Comparison of ENCODE assay signal across 23 cellular contexts in the genomic region with DNA sequence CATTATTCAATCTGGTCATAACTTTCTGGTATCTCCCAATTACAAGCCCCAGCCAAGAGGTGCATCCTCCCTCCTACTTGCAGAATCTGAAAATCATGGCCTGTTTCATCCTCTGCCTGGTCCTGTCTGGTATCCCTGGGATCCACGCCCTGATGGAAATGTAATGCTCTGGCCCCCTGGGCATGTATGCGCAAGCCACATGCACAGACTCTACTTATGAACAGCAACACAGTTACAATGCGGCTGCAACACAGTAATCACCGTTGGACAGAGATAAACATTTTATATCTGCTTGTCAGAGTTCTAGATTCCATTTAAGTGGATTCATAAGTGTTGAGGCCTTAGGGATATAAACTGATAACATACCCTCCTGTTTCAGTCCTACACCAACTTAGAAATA.
"Had no signal": no experiment of that assay in that cellular context is flagged by ENCODE, and none has a peak within 500 bp of the region (broad histone marks: within the 10 kb centered on the region; RNA-seq: fewer than 3 reads in every experiment).

No MANE protein-coding gene starts in this region.

- H3K9me3 ChIP-seq: colonic mucosa, esophagus muscularis mucosa, esophagus squamous epithelium, gastrocnemius medialis, gastroesophageal sphincter, heart left ventricle had no signal

- H3K4me1 ChIP-seq: colonic mucosa, esophagus muscularis mucosa, esophagus squamous epithelium, foreskin keratinocyte, gastrocnemius medialis, gastroesophageal sphincter, heart left ventricle had no signal

- H3K4me3 ChIP-seq: colonic mucosa, coronary artery, dorsolateral prefrontal cortex, esophagus muscularis mucosa, esophagus squamous epithelium, gastrocnemius medialis, gastroesophageal sphincter, heart left ventricle had no signal

- H3K27me3 ChIP-seq: colonic mucosa, dorsolateral prefrontal cortex, esophagus muscularis mucosa, esophagus squamous epithelium, foreskin keratinocyte, gastrocnemius medialis, gastroesophageal sphincter, heart left ventricle had no signal

- H3K4me3 Mint-ChIP-seq: dendritic cell treated with granulocyte-macrophage colony-stimulating factor and Interleukin-4, amounts not matched to agents 40 ng/mL and 50 ng/mL, for 4 days; effector memory CD8-positive, alpha-beta T cell; endodermal cell had no signal

- H3K9me3 Mint-ChIP-seq: dendritic cell treated with granulocyte-macrophage colony-stimulating factor and Interleukin-4, amounts not matched to agents 40 ng/mL and 50 ng/mL, for 4 days; effector memory CD8-positive, alpha-beta T cell; endodermal cell had no signal

- ATAC-seq: effector memory CD8-positive, alpha-beta T cell; esophagus mucosa; foreskin keratinocyte; gastrocnemius medialis; gastroesophageal sphincter; heart left ventricle had no signal

- H3K27ac Mint-ChIP-seq: dendritic cell treated with granulocyte-macrophage colony-stimulating factor and Interleukin-4, amounts not matched to agents 40 ng/mL and 50 ng/mL, for 4 days; endodermal cell had no signal

- H3K27me3 Mint-ChIP-seq: dendritic cell treated with granulocyte-macrophage colony-stimulating factor and Interleukin-4, amounts not matched to agents 40 ng/mL and 50 ng/mL, for 4 days; effector memory CD8-positive, alpha-beta T cell had no signal

- H3K36me3 ChIP-seq: colonic mucosa had no signal

- DNase-seq: colonic mucosa; cortex of kidney; dermis blood vessel endothelial cell; dorsolateral prefrontal cortex; effector CD4-positive, alpha-beta T cell; effector CD8-positive, alpha-beta T cell; effector memory CD4-positive, alpha-beta T cell; effector memory CD8-positive, alpha-beta T cell; endodermal cell; erythroblast; esophagus squamous epithelium; foreskin fibroblast; foreskin keratinocyte; foreskin melanocyte; gastrocnemius medialis; glutamatergic neuron; heart left ventricle had no signal

- H3K27ac ChIP-seq: colonic mucosa, coronary artery, dorsolateral prefrontal cortex, epithelial cell of prostate, esophagus muscularis mucosa, esophagus squamous epithelium, foreskin keratinocyte, gastrocnemius medialis, gastroesophageal sphincter, heart left ventricle had no signal
